In the genomic region with DNA sequence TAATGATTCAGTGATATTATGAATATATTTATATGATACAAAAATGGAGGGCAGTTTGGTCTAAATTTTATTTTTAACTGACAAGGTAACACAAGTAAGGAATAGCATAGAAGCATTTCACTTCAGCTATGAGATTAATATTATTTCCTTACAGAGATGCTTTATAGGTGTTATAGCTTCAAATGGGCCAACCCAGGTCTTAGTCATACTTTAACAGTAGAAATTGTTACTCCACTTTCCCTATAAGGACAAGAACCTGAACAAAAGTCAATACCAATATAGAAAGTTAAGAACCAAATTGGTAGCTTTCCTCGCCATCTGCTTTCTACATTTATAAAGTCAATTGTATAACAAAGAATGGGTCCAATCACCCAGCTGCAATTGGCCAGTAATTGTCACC, we compare ENCODE assay signal across 30 cellular contexts.
DNase-seq lines count a peak whose midpoint lies in the region; ATAC-seq and TF ChIP-seq lines count a peak whose summit lies in the region.
"Had no signal": no experiment of that assay in that cellular context is flagged by ENCODE, and none has a peak within 500 bp of the region (broad histone marks: within the 10 kb centered on the region; RNA-seq: fewer than 3 reads in every experiment).

No MANE protein-coding gene starts in this region.

- WGBS in esophagus squamous epithelium, 2 donors = 93 to 100% methylated on average over 1 of the region's 1 CpG

- H3K9me3 Mint-ChIP-seq in activated CD4-positive, alpha-beta T cell treated with anti-CD3 and anti-CD28 coated beads for 36 hours (ENCODE audit: low read depth) = peaks cover 7% of the 10 kb centered on the region
- no peaks in the 10 kb centered on the region for H3K9me3 Mint-ChIP-seq in CD8-positive, alpha-beta T cell
- H3K9me3 Mint-ChIP-seq in activated CD8-positive, alpha-beta T cell treated with anti-CD3 and anti-CD28 coated beads, Interleukin-2, amount 10 ng/mL, durations not matched to agents 7 days and 5 days (ENCODE audit: insufficient read depth) = no peaks in the 10 kb centered on the region
- peaks cover 1% of the 10 kb centered on the region for H3K9me3 Mint-ChIP-seq in memory B cell

- CTCF ChIA-PET in activated CD4-positive, alpha-beta T cell treated with anti-CD3 and anti-CD28 coated beads for 36 hours (lab: Charles Lee) = interaction anchor here (3.8 kb wide), 1 partner anchor 10 kb away, joined by 13 read pairs; no protein-coding TSS in a partner anchor
- CTCF ChIA-PET in CD8-positive, alpha-beta T cell (lab: Charles Lee) = interaction anchor here (1.6 to 2.2 kb wide), 2 partner anchors 11 to 574 kb away, joined by 3 to 5 read pairs; no protein-coding TSS in a partner anchor
- CTCF ChIA-PET in activated CD8-positive, alpha-beta T cell treated with anti-CD3 and anti-CD28 coated beads, Interleukin-2, amount 10 ng/mL, durations not matched to agents 7 days and 5 days (lab: Charles Lee) = interaction anchor here (0.9 to 1.6 kb wide), 4 partner anchors 15 to 217 kb away, joined by 3 to 5 read pairs (median 3); no protein-coding TSS in a partner anchor

- H3K4me3 ChIP-seq in CD8-positive, alpha-beta T cell (ENCODE audit: low read depth, low read length) = no peak overlapping the region
- H3K4me3 ChIP-seq in esophagus squamous epithelium = no peak overlapping the region
- H3K4me3 ChIP-seq: esophagus muscularis mucosa, GM23248, right lobe of liver had no signal

- H3K27me3 Mint-ChIP-seq in activated CD4-positive, alpha-beta T cell treated with anti-CD3 and anti-CD28 coated beads for 36 hours = no peaks in the 10 kb centered on the region
- no peaks in the 10 kb centered on the region for H3K27me3 Mint-ChIP-seq in CD8-positive, alpha-beta T cell (ENCODE audit: low read depth)
- no peaks in the 10 kb centered on the region for H3K27me3 Mint-ChIP-seq in activated CD8-positive, alpha-beta T cell treated with anti-CD3 and anti-CD28 coated beads, Interleukin-2, amount 10 ng/mL, durations not matched to agents 7 days and 5 days (ENCODE audit: low read depth)
- no peaks in the 10 kb centered on the region for H3K27me3 Mint-ChIP-seq in memory B cell
- H3K27me3 Mint-ChIP-seq: progenitor cell of endocrine pancreas had no signal

- ATAC-seq in activated CD4-positive, alpha-beta T cell treated with anti-CD3 and anti-CD28 coated beads for 36 hours = no peak
- no peak for ATAC-seq in CD8-positive, alpha-beta T cell
- no peak for ATAC-seq in activated CD8-positive, alpha-beta T cell treated with anti-CD3 and anti-CD28 coated beads, Interleukin-2, amount 10 ng/mL, durations not matched to agents 7 days and 5 days
- ATAC-seq in memory B cell (ENCODE audit: low read depth) = no peak
- ATAC-seq in HG02970 (IDR thresholded peaks at IDR 0.05; ENCODE audit: low FRiP score, unreplicated experiment) = no peak
- ATAC-seq: right lobe of liver, SK-N-SH treated with all-trans-retinoic acid at 6 μM for 48 hours had no signal

- no peak for DNase-seq in activated CD4-positive, alpha-beta T cell treated with anti-CD3 and anti-CD28 coated beads for 36 hours
- no peak for DNase-seq in activated CD4-positive, alpha-beta T cell treated with anti-CD3 and anti-CD28 coated beads, Interleukin-2, amount 50 U/mL, for 1 hour
- DNase-seq in CD8-positive, alpha-beta T cell = no peak
- no peak for DNase-seq in activated CD8-positive, alpha-beta T cell treated with anti-CD3 and anti-CD28 coated beads, Interleukin-2, amount 10 ng/mL, durations not matched to agents 7 days and 5 days
- DNase-seq in memory B cell (ENCODE audit: low spot score in 2 of 2) = no peak
- DNase-seq in SIG-M5 treated with dmso at 0.1 percent for 504 hours (lab: John Stamatoyannopoulos, UW; ENCODE audit: unreplicated experiment) = no peak
- no peak for DNase-seq in esophagus squamous epithelium (lab: John Stamatoyannopoulos, UW)
- DNase-seq: activated CD8-positive, alpha-beta memory T cell treated with anti-CD3 and anti-CD28 coated beads, Interleukin-2, amount 50 U/mL, for 48 hours; activated gamma-delta T cell treated with Interleukin-2 at 50 U/mL for 16 hours; amygdala; DMS153; foreskin melanocyte; GM23248; HFFc6; Kasumi-1; NCI-H146; NCI-H2107; NCI-H446; OCI-M1; right lobe of liver; stimulated activated CD4-positive, alpha-beta T cell treated with anti-CD3 and anti-CD28 coated beads, Interleukin-12 subunit alpha, Interleukin-12 subunit beta, amount 100 ng/mL, for 4 hours; stimulated activated CD4-positive, alpha-beta T cell treated with anti-CD3 and anti-CD28 coated beads, Interleukin-4, amount 100 ng/mL, for 1 hour had no signal

- intact Hi-C loops in activated CD4-positive, alpha-beta T cell treated with anti-CD3 and anti-CD28 coated beads for 36 hours (cut with DNase I, micrococcal nuclease) = loop anchor here (5.0 kb wide), 3 partner anchors 34 to 179 kb away; no protein-coding TSS in a partner anchor
- intact Hi-C loops in CD8-positive, alpha-beta T cell (cut with DNase I, micrococcal nuclease) = loop anchor here in 1 of 2 experiments (5.0 kb wide), 1 partner anchor 214 kb away; no protein-coding TSS in a partner anchor
- intact Hi-C loops in esophagus squamous epithelium (cut with DNase I) = no loop called here

- peaks cover 65% of the 10 kb centered on the region for H3K4me1 Mint-ChIP-seq in activated CD4-positive, alpha-beta T cell treated with anti-CD3 and anti-CD28 coated beads for 36 hours
- peaks cover 74% of the 10 kb centered on the region for H3K4me1 Mint-ChIP-seq in CD8-positive, alpha-beta T cell (ENCODE audit: low read depth)
- H3K4me1 Mint-ChIP-seq in activated CD8-positive, alpha-beta T cell treated with anti-CD3 and anti-CD28 coated beads, Interleukin-2, amount 10 ng/mL, durations not matched to agents 7 days and 5 days (ENCODE audit: low read depth) = peaks cover 58% of the 10 kb centered on the region
- H3K4me1 Mint-ChIP-seq in memory B cell = peaks cover 23% of the 10 kb centered on the region

- peaks cover 51% of the 10 kb centered on the region for H3K4me1 ChIP-seq in CD8-positive, alpha-beta T cell (ENCODE audit: insufficient read depth, low read length)
- H3K4me1 ChIP-seq in esophagus squamous epithelium = peaks cover 4 to 69% (median 10%) of the 10 kb centered on the region in 3 donors

- H3K36me3 ChIP-seq in CD8-positive, alpha-beta T cell (ENCODE audit: insufficient read depth, low read length) = peaks cover 7% of the 10 kb centered on the region
- H3K36me3 ChIP-seq in esophagus squamous epithelium = peaks cover 0 to 32% (median 5%) of the 10 kb centered on the region in 3 donors

- no peak for TF ChIP-seq CTCF in CD8-positive, alpha-beta T cell (IDR thresholded peaks at IDR 0.05)
- no peak for TF ChIP-seq CTCF in esophagus squamous epithelium (IDR thresholded peaks at IDR 0.05)

- H3K36me3 Mint-ChIP-seq in activated CD4-positive, alpha-beta T cell treated with anti-CD3 and anti-CD28 coated beads for 36 hours (ENCODE audit: low read depth) = peaks cover 56% of the 10 kb centered on the region
- H3K36me3 Mint-ChIP-seq in CD8-positive, alpha-beta T cell = peaks cover 56% of the 10 kb centered on the region
- H3K36me3 Mint-ChIP-seq in activated CD8-positive, alpha-beta T cell treated with anti-CD3 and anti-CD28 coated beads, Interleukin-2, amount 10 ng/mL, durations not matched to agents 7 days and 5 days (ENCODE audit: low read depth) = peaks cover 61% of the 10 kb centered on the region
- H3K36me3 Mint-ChIP-seq in memory B cell = peaks cover 26% of the 10 kb centered on the region

- H3K27ac ChIP-seq in CD8-positive, alpha-beta T cell (ENCODE audit: low read depth, low read length) = no peak overlapping the region
- H3K27ac ChIP-seq in esophagus squamous epithelium = peak overlapping the region in 1 of 4 donors; percentile 6
- H3K27ac ChIP-seq: 22Rv1, GM23248, neutrophil, right lobe of liver had no signal

- H3K9me3 ChIP-seq in CD8-positive, alpha-beta T cell (ENCODE audit: low read length) = no peaks in the 10 kb centered on the region
- no peaks in the 10 kb centered on the region for H3K9me3 ChIP-seq in esophagus squamous epithelium
- H3K9me3 ChIP-seq: esophagus muscularis mucosa, neutrophil, right lobe of liver had no signal

- H3K27ac Mint-ChIP-seq in activated CD4-positive, alpha-beta T cell treated with anti-CD3 and anti-CD28 coated beads for 36 hours = peak overlapping the region; percentile 55
- peak overlapping the region; percentile 84 for H3K27ac Mint-ChIP-seq in CD8-positive, alpha-beta T cell
- H3K27ac Mint-ChIP-seq in activated CD8-positive, alpha-beta T cell treated with anti-CD3 and anti-CD28 coated beads, Interleukin-2, amount 10 ng/mL, durations not matched to agents 7 days and 5 days = peak overlapping the region; percentile 52
- peak overlapping the region; percentile 98 for H3K27ac Mint-ChIP-seq in memory B cell
- H3K27ac Mint-ChIP-seq: HFFc6, progenitor cell of endocrine pancreas had no signal

- POLR2A ChIA-PET in activated CD4-positive, alpha-beta T cell treated with anti-CD3 and anti-CD28 coated beads for 36 hours (lab: Charles Lee) = no interaction called here
- POLR2A ChIA-PET in CD8-positive, alpha-beta T cell (lab: Charles Lee) = no interaction called here
- POLR2A ChIA-PET in activated CD8-positive, alpha-beta T cell treated with anti-CD3 and anti-CD28 coated beads, Interleukin-2, amount 10 ng/mL, durations not matched to agents 7 days and 5 days (lab: Charles Lee) = no interaction called here

- H3K4me3 Mint-ChIP-seq in activated CD4-positive, alpha-beta T cell treated with anti-CD3 and anti-CD28 coated beads for 36 hours = no peak overlapping the region
- H3K4me3 Mint-ChIP-seq in CD8-positive, alpha-beta T cell = no peak overlapping the region
- H3K4me3 Mint-ChIP-seq in activated CD8-positive, alpha-beta T cell treated with anti-CD3 and anti-CD28 coated beads, Interleukin-2, amount 10 ng/mL, durations not matched to agents 7 days and 5 days = no peak overlapping the region
- H3K4me3 Mint-ChIP-seq in memory B cell = no peak overlapping the region
- H3K4me3 Mint-ChIP-seq: CD14-positive monocyte; HFFc6; T-helper 2 cell treated with Interferon-gamma antibody and Interleukin-4, amounts not matched to agents 5 μg/mL and 100 μg/mL, for 36 hours had no signal

- no peak for TF ChIP-seq POLR2A in esophagus squamous epithelium (IDR thresholded peaks at IDR 0.05)

- H3K27me3 ChIP-seq in CD8-positive, alpha-beta T cell (ENCODE audit: insufficient read depth, low read length) = no peaks in the 10 kb centered on the region
- no peaks in the 10 kb centered on the region for H3K27me3 ChIP-seq in esophagus squamous epithelium
- H3K27me3 ChIP-seq: esophagus muscularis mucosa, neutrophil, right lobe of liver had no signal
